25 cellular contexts compared by ENCODE assay signal in genomic region chr1:187839873-187840272, GRCh38.
A peak's percentile ranks its signal among the peaks of the same experiment; 100 is the strongest.
DNase-seq lines count a peak whose midpoint lies in the region; ATAC-seq, FAIRE-seq and TF ChIP-seq lines count a peak whose summit lies in the region.
"Had no signal": no experiment of that assay in that cellular context is flagged by ENCODE, and none has a peak within 500 bp of the region (broad histone marks: within the 10 kb centered on the region; RNA-seq: fewer than 3 reads in every experiment).

No MANE protein-coding gene starts in this region.

- no peak for ATAC-seq in GM21526 (IDR thresholded peaks at IDR 0.05; ENCODE audit: low FRiP score, unreplicated experiment)
- ATAC-seq: body of pancreas; gastrocnemius medialis; HCT116; stimulated activated effector memory CD8-positive, alpha-beta T cell treated with anti-CD3 and anti-CD28 coated beads, Interleukin-12 subunit alpha, Interleukin-12 subunit beta, amount 100 ng/mL, for 72 hours had no signal

- FAIRE-seq in D721Med (lab: Jason Lieb, UNC) = peak; percentile 29
- FAIRE-seq: endometrium had no signal

- DNase-seq in D721Med (ENCODE audit: insufficient read length, low spot score) (no peak), M059J (ENCODE audit: low read depth) (peak; percentile 6), OCI-M1 (lab: John Stamatoyannopoulos, UW) (peak; percentile 24), epithelial cell of esophagus (ENCODE audit: low read depth) (peak; percentile 45), SW480 (ENCODE audit: low spot score) (no peak), NK-92 (lab: John Stamatoyannopoulos, UW; ENCODE audit: unreplicated experiment) (no peak), caudate nucleus (lab: John Stamatoyannopoulos, UW) (no peak)
- DNase-seq: activated CD4-positive, alpha-beta memory T cell treated with anti-CD3 and anti-CD28 coated beads, Interleukin-2, amount 10 ng/mL, durations not matched to agents 7 days and 5 days; activated CD4-positive, CD25-positive, alpha-beta regulatory T cell treated with anti-CD3 and anti-CD28 coated beads, Interleukin-2, amount 50 U/mL, for 72 hours; activated CD8-positive, alpha-beta memory T cell treated with anti-CD3 and anti-CD28 coated beads, Interleukin-2, amount 50 U/mL, for 4 hours; activated naive CD4-positive, alpha-beta T cell treated with anti-CD3 and anti-CD28 coated beads for 36 hours; body of pancreas; dorsolateral prefrontal cortex; gastrocnemius medialis; left cardiac atrium; NCI-H1417; NCI-H2029; NCI-H526 treated with DMSO at 0.1 percent for 48 hours; RPMI8226; SK-N-SH had no signal

- H3K27ac ChIP-seq in caudate nucleus (ENCODE audit: low read depth, low read length) = no peak overlapping the region
- H3K27ac ChIP-seq: body of pancreas, dorsolateral prefrontal cortex, gastrocnemius medialis, hepatocyte had no signal

- H3K4me3 ChIP-seq in epithelial cell of esophagus (ENCODE audit: low read length) = no peak overlapping the region
- H3K4me3 ChIP-seq: body of pancreas, dorsolateral prefrontal cortex, gastrocnemius medialis, hepatocyte had no signal

- TF ChIP-seq CTCF in D721Med (IDR thresholded peaks at IDR 0.05; ENCODE audit: insufficient read depth, missing control alignments) (no peak), epithelial cell of esophagus (IDR thresholded peaks at IDR 0.05; ENCODE audit: insufficient read depth, low read depth, low read length, missing control alignments) (no peak)

Comparison
In these comparisons a context has a peak if more than half of its experiments do, and no peak if none do; other contexts are left out.
1. DNase-seq: peak in M059J (single experiment), OCI-M1 (single experiment) and epithelial cell of esophagus (single experiment); none in D721Med (single experiment), SW480 (single experiment), NK-92 (single experiment) and caudate nucleus (0 of 61).